1 cellular context compared by ENCODE assay signal in the genomic region with DNA sequence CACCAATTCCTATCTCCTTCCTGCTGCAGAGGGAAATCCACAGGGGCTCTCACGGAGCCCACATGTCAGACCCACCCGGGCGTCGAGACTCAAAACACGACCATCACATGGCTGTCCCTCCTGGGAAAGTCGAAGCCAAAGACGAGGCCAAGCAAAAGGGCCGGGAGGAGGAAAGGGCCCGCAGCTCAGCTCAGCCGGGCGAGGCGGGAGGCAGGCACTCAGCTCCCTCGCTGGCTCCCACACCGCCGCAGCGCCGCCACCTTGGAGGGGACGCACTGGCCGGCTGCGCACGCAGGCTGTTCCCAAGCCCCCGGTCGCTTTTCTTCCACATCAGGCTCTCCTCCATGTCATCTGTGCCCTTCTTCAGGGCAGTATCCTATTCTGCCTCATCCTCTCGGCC.
A peak's percentile ranks its signal among the peaks of the same experiment; 100 is the strongest.
TF ChIP-seq lines count a peak whose summit lies in the region.

No MANE protein-coding gene starts in this region.

TF ChIP-seq in H1, 55 proteins besides CTCF, POLR2A, EP300 and RAD21:
- TF ChIP-seq, protein P1, sequence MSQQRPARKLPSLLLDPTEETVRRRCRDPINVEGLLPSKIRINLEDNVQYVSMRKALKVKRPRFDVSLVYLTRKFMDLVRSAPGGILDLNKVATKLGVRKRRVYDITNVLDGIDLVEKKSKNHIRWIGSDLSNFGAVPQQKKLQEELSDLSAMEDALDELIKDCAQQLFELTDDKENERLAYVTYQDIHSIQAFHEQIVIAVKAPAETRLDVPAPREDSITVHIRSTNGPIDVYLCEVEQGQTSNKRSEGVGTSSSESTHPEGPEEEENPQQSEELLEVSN (IDR thresholded peaks at IDR 0.05): peak; percentile 47; the same call in 1 of the 2 replicates
- TF ChIP-seq CTBP2 (IDR thresholded peaks at IDR 0.05; ENCODE audit: borderline replicate concordance, insufficient read depth, insufficient read length, low read length) (no peak), JUN (IDR thresholded peaks at IDR 0.05; ENCODE audit: low read depth, low read length) (no peak)
- TF ChIP-seq, protein P2, sequence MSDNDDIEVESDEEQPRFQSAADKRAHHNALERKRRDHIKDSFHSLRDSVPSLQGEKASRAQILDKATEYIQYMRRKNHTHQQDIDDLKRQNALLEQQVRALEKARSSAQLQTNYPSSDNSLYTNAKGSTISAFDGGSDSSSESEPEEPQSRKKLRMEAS (IDR thresholded peaks at IDR 0.05): no peak
